Comparison of ENCODE assay signal across 8 cellular contexts in genomic region chr1:110212165-110213142, GRCh38. TPM values are rescaled to one million over a fixed set of nuclear protein-coding genes. Genes with fewer than 3 reads are reported as not detected.
DNase-seq lines count a peak whose midpoint lies in the region; ATAC-seq, FAIRE-seq and TF ChIP-seq lines count a peak whose summit lies in the region.

No MANE protein-coding gene starts in this region.

- no peaks in the 10 kb centered on the region for H3K36me3 ChIP-seq in CD4-positive, CD25-positive, alpha-beta regulatory T cell (ENCODE audit: control insufficient read depth, insufficient read depth, low read length)
- H3K36me3 ChIP-seq in breast epithelium = no peaks in the 10 kb centered on the region

- no peak for TF ChIP-seq POLR2A in breast epithelium (IDR thresholded peaks at IDR 0.05)

- no peak for DNase-seq in CD4-positive, CD25-positive, alpha-beta regulatory T cell
- peak; percentile 87 for DNase-seq in NCI-H1694 (lab: John Stamatoyannopoulos, UW)
- no peak for DNase-seq in breast epithelium (ENCODE audit: low spot score in 2 of 2)
- peak; percentile 15 for DNase-seq in naive B cell
- DNase-seq in HTR-8/SVneo (ENCODE audit: insufficient read length, low spot score) = no peak
- DNase-seq in epidermal melanocyte (ENCODE audit: insufficient read length, low spot score) = no peak

- H3K27ac ChIP-seq in CD4-positive, CD25-positive, alpha-beta regulatory T cell (ENCODE audit: insufficient read depth, low read length, poor library complexity, severe bottlenecking) = no peak overlapping the region
- peak overlapping the region; percentile 95 to 96 for H3K27ac ChIP-seq in breast epithelium

- intact Hi-C loops in breast epithelium (cut with DNase I; ENCODE audit: low total_unique reads) = loop anchor here (1.0 kb wide), 1 partner anchor 95 kb away; no protein-coding TSS in a partner anchor

- no peak for ATAC-seq in CD4-positive, CD25-positive, alpha-beta regulatory T cell (ENCODE audit: low read depth in 2 of 2)
- no peak for ATAC-seq in naive B cell (ENCODE audit: low read depth in 2 of 2)
- no peak for ATAC-seq in HG02840 (IDR thresholded peaks at IDR 0.05; ENCODE audit: low FRiP score, unreplicated experiment)
- no peak for ATAC-seq in HG03097 (IDR thresholded peaks at IDR 0.05; ENCODE audit: low FRiP score, unreplicated experiment)

- TF ChIP-seq CTCF in breast epithelium (IDR thresholded peaks at IDR 0.05) = no peak

- H3K4me3 Mint-ChIP-seq in CD4-positive, CD25-positive, alpha-beta regulatory T cell = peak overlapping the region; percentile 81 to 93 (median 88)
- H3K4me3 Mint-ChIP-seq in naive B cell = peak overlapping the region; percentile 63 to 97 (median 82)

- H3K4me3 ChIP-seq in CD4-positive, CD25-positive, alpha-beta regulatory T cell (ENCODE audit: low read depth, low read length) = no peak overlapping the region
- H3K4me3 ChIP-seq in breast epithelium = peak overlapping the region; percentile 79 to 98 (median 90)

- H3K27me3 ChIP-seq in CD4-positive, CD25-positive, alpha-beta regulatory T cell (ENCODE audit: control insufficient read depth, insufficient read depth, low read length) = no peaks in the 10 kb centered on the region
- H3K27me3 ChIP-seq in breast epithelium = no peaks in the 10 kb centered on the region

- no peaks in the 10 kb centered on the region for H3K9me3 ChIP-seq in CD4-positive, CD25-positive, alpha-beta regulatory T cell (ENCODE audit: control insufficient read depth in 2 of 2, low read length in 2 of 2)
- H3K9me3 ChIP-seq in breast epithelium = no peaks in the 10 kb centered on the region

- peaks cover 36% of the 10 kb centered on the region for H3K4me1 ChIP-seq in CD4-positive, CD25-positive, alpha-beta regulatory T cell (ENCODE audit: control insufficient read depth, insufficient read depth, low read length, poor library complexity, severe bottlenecking)
- H3K4me1 ChIP-seq in breast epithelium = peaks cover 3 to 28% of the 10 kb centered on the region in 2 donors

- no peaks in the 10 kb centered on the region for H3K9me3 Mint-ChIP-seq in CD4-positive, CD25-positive, alpha-beta regulatory T cell
- H3K9me3 Mint-ChIP-seq in naive B cell = no peaks in the 10 kb centered on the region

- H3K4me1 Mint-ChIP-seq in CD4-positive, CD25-positive, alpha-beta regulatory T cell = peaks cover 0 to 67% (median 27%) of the 10 kb centered on the region in 4 donors
- H3K4me1 Mint-ChIP-seq in naive B cell = peaks cover 34 to 40% (median 39%) of the 10 kb centered on the region in 3 donors

- H3K27me3 Mint-ChIP-seq in CD4-positive, CD25-positive, alpha-beta regulatory T cell = no peaks in the 10 kb centered on the region
- peaks cover 0 to 5% (median 0%) of the 10 kb centered on the region in 3 donors for H3K27me3 Mint-ChIP-seq in naive B cell

- H3K36me3 Mint-ChIP-seq in CD4-positive, CD25-positive, alpha-beta regulatory T cell = no peaks in the 10 kb centered on the region
- no peaks in the 10 kb centered on the region for H3K36me3 Mint-ChIP-seq in naive B cell

- no peak for FAIRE-seq in HTR-8/SVneo (lab: Jason Lieb, UNC)

- peak overlapping the region; percentile 29 to 80 (median 79) for H3K27ac Mint-ChIP-seq in CD4-positive, CD25-positive, alpha-beta regulatory T cell
- H3K27ac Mint-ChIP-seq in naive B cell = peak overlapping the region in 5 of 6 donors; percentile 56 to 96 (median 90)

RNA-seq across cellular contexts. Expression of gene KCNC4, which starts 2.3 kb away (rescaled TPM):
- 16.4 TPM for total RNA-seq in CD4-positive, CD25-positive, alpha-beta regulatory T cell
- 1 to 10 TPM in 3 of 4 donors, under 1 TPM in 1; 0.68 to 1.7 (median 1.3) TPM for polyA plus RNA-seq in CD4-positive, CD25-positive, alpha-beta regulatory T cell
- total RNA-seq in breast epithelium = 10 to 100 TPM in 1 of 3 donors, 1 to 10 TPM in 2; 3.8 to 12.6 (median 5.2) TPM
- polyA plus RNA-seq in naive B cell (ENCODE audit: low read depth in 6 of 6) = 1 to 10 TPM; 1.1 to 2.4 (median 1.3) TPM

Comparison
In these comparisons a context has a peak if more than half of its experiments do, and no peak if none do; other contexts are left out.
1. DNase-seq: peak in NCI-H1694 (single experiment) and naive B cell (single experiment); none in CD4-positive, CD25-positive, alpha-beta regulatory T cell (0 of 3), breast epithelium (0 of 2), HTR-8/SVneo (single experiment) and epidermal melanocyte (single experiment).